7 cellular contexts compared by ENCODE assay signal in genomic region chr21:45541221-45542039, GRCh38. TPM values are rescaled to one million over a fixed set of nuclear protein-coding genes. Genes with fewer than 3 reads are reported as not detected.
DNase-seq lines count a peak whose midpoint lies in the region; TF ChIP-seq lines count a peak whose summit lies in the region.

No MANE protein-coding gene starts in this region.

- H3K36me3 ChIP-seq in transverse colon, result no peaks in the 10 kb centered on the region

- H3K27me3 ChIP-seq in transverse colon, result no peaks in the 10 kb centered on the region

- peak overlapping the region; percentile 66 for H3K4me3 Mint-ChIP-seq in osteocyte (ENCODE audit: unreplicated experiment)

- peak; percentile 96 for DNase-seq in GM13976 (ENCODE audit: low spot score)
- DNase-seq in HK-2 (ENCODE audit: unreplicated experiment), result peak; percentile 50
- peak; percentile 83 for DNase-seq in activated naive CD4-positive, alpha-beta T cell treated with Interleukin-2 at 50 U/mL for 16 hours
- peak in 41 of 42 donors; percentile 54 to 88 (median 74) for DNase-seq in head of caudate nucleus
- peak; percentile 85 for DNase-seq in osteocyte (ENCODE audit: extremely low spot score, unreplicated experiment)
- peak; percentile 87 for DNase-seq in transverse colon

- TF ChIP-seq CTCF in GM13976 (IDR thresholded peaks at IDR 0.05; ENCODE audit: borderline replicate concordance, control extremely low read depth, extremely low read depth, insufficient read depth, missing control alignments) (no peak), osteocyte (IDR thresholded peaks at IDR 0.05) (no peak), transverse colon (IDR thresholded peaks at IDR 0.05) (no peak)

- H3K36me3 Mint-ChIP-seq in osteocyte (ENCODE audit: unreplicated experiment), result no peaks in the 10 kb centered on the region

- no peaks in the 10 kb centered on the region for H3K9me3 ChIP-seq in transverse colon

- H3K27ac ChIP-seq in transverse colon, result peak overlapping the region; percentile 72 to 86 (median 82)

- H3K4me1 ChIP-seq in transverse colon, result peaks cover 10 to 17% (median 14%) of the 10 kb centered on the region in 4 donors

- TF ChIP-seq POLR2A in Raji (IDR thresholded peaks at IDR 0.05; ENCODE audit: insufficient read depth, low read depth, low read length) (peak; percentile 66), transverse colon (IDR thresholded peaks at IDR 0.05) (no peak)

- peaks cover 8% of the 10 kb centered on the region for H3K4me1 Mint-ChIP-seq in osteocyte (ENCODE audit: unreplicated experiment)

- in situ Hi-C loops in GM13976 (cut with MboI; ENCODE audit: low sequenced_read_pairs, unreplicated experiment), result no loop called here
- in situ Hi-C loops in transverse colon (cut with MboI; ENCODE audit: low pct_ligation_motif_present in 1 of 4, low pct_unique_long_range_greater_than_20kb in 1 of 4, low sequenced_read_pairs in 3 of 4), result no loop called here

- no peak for TF ChIP-seq EP300 in transverse colon (IDR thresholded peaks at IDR 0.05; ENCODE audit: low read depth)

- H3K9me3 Mint-ChIP-seq in osteocyte (ENCODE audit: unreplicated experiment), result no peaks in the 10 kb centered on the region

- intact Hi-C loops in head of caudate nucleus (cut with DNase I) (no loop called here), transverse colon (cut with DNase I; ENCODE audit: low total_unique reads) (no loop called here)

- H3K27me3 Mint-ChIP-seq in osteocyte (ENCODE audit: unreplicated experiment), result no peaks in the 10 kb centered on the region

- 15% methylated on average over 37 of the region's 50 CpGs; no CpG with 5 or more reads in 1 of the 2 donors for WGBS in transverse colon (ENCODE audit: low coverage in 1 of 2), 2 donors

- H3K27ac Mint-ChIP-seq in osteocyte (ENCODE audit: unreplicated experiment), result no peak overlapping the region

- peak overlapping the region; percentile 80 to 87 (median 84) for H3K4me3 ChIP-seq in transverse colon

RNA-seq across cellular contexts. Expression of gene SLC19A1, which starts 0.8 kb away (rescaled TPM):
- 11.0 and 14.4 TPM in 2 replicates for total RNA-seq in osteocyte
- 10 to 100 TPM in 3 of 4 donors, 1 to 10 TPM in 1; 8.3 to 24.1 (median 17.3) TPM for total RNA-seq in transverse colon

Comparison
In these comparisons a context has a peak if more than half of its experiments do, and no peak if none do; other contexts are left out.
1. Peak in every context shown above with its lines: DNase-seq, H3K4me3 ChIP-seq and H3K27ac ChIP-seq.